27 cellular contexts compared by ENCODE assay signal in the genomic region with DNA sequence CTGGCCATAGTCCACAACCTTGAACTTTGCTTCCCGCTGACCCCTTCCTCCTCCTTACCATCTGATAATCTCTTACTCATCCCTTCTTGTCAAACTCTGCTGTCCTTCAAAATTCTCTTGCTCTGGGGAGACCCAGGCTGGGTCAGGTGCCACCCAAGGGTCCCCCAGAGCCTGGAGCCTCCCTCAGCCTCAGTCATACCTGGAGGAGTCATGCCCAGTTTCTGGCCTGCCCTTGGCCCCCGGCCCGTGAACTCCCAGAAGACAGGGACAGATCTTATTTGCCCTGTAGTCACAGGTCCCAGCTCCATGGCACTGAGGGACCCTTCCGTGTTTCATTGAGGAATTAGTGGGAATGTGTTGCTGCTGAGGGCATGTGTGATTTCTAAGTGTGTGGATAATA. TPM values are rescaled to one million over a fixed set of nuclear protein-coding genes. Genes with fewer than 3 reads are reported as not detected.
"Had no signal": no experiment of that assay in that cellular context is flagged by ENCODE, and none has a peak within 500 bp of the region (broad histone marks: within the 10 kb centered on the region; RNA-seq: fewer than 3 reads in every experiment).

No MANE protein-coding gene starts in this region.

- H3K9ac ChIP-seq: SK-N-SH had no signal

- H3K4me3 Mint-ChIP-seq: activated CD8-positive, alpha-beta T cell treated with anti-CD3 and anti-CD28 coated beads for 36 hours; activated T-cell treated with anti-CD3 and anti-CD28 coated beads, Interleukin-2, amount 50 U/mL, for 72 hours had no signal

- H3K4me3 ChIP-seq: body of pancreas, Peyer's patch, SJCRH30 had no signal

- ATAC-seq: activated CD4-positive, CD25-positive, alpha-beta regulatory T cell treated with anti-CD3 and anti-CD28 coated beads, Interleukin-2, amount 50 U/mL, for 24 hours; activated CD8-positive, alpha-beta T cell treated with anti-CD3 and anti-CD28 coated beads for 36 hours; activated T-cell treated with anti-CD3 and anti-CD28 coated beads, Interleukin-2, amount 50 U/mL, for 72 hours; body of pancreas had no signal

- H3K36me3 ChIP-seq: Peyer's patch, SJCRH30, WERI-Rb-1 had no signal

- H3K27ac Mint-ChIP-seq: activated CD8-positive, alpha-beta T cell treated with anti-CD3 and anti-CD28 coated beads for 36 hours; activated T-cell treated with anti-CD3 and anti-CD28 coated beads, Interleukin-2, amount 50 U/mL, for 72 hours; activated T-helper 2 cell treated with anti-CD3 and anti-CD28 coated beads, Interferon-gamma antibody, Interleukin-2, Interleukin-4, amounts not matched to agents 10 μg/mL and 5 μg/mL and 100 μg/mL, durations not matched to agents 14 hours and 24 hours and 36 hours had no signal

- DNase-seq: activated CD4-positive, alpha-beta T cell treated with anti-CD3 and anti-CD28 coated beads for 4 hours; activated CD8-positive, alpha-beta memory T cell treated with anti-CD3 and anti-CD28 coated beads, Interleukin-2, amount 50 U/mL, for 4 hours; activated CD8-positive, alpha-beta T cell treated with anti-CD3 and anti-CD28 coated beads for 36 hours; activated gamma-delta T cell treated with Interleukin-2 at 50 U/mL for 16 hours; activated naive CD4-positive, alpha-beta T cell treated with anti-CD3 and anti-CD28 coated beads, Interleukin-2, amount 50 U/mL, for 16 hours; activated T-cell treated with anti-CD3 and anti-CD28 coated beads, Interleukin-2, amount 50 U/mL, for 72 hours; body of pancreas; Kasumi-1; KBM-7; NCI-H1048; NCI-H146; NCI-H1930; NCI-H2171; NCI-H2227 treated with DMSO at 0.1 percent for 48 hours; NCI-H446 treated with DMSO at 0.1 percent for 48 hours; NCI-H526 treated with DMSO at 0.1 percent for 48 hours; Right ventricle myocardium superior; SJCRH30; SK-N-SH; T-helper 1 cell; WERI-Rb-1 had no signal

- H3K9me3 ChIP-seq: body of pancreas, Peyer's patch, SJCRH30, SK-N-SH had no signal

- H3K4me2 ChIP-seq: SK-N-SH had no signal

- H3K9me3 Mint-ChIP-seq: activated CD8-positive, alpha-beta T cell treated with anti-CD3 and anti-CD28 coated beads for 36 hours; activated T-cell treated with anti-CD3 and anti-CD28 coated beads, Interleukin-2, amount 50 U/mL, for 72 hours; activated T-helper 2 cell treated with anti-CD3 and anti-CD28 coated beads, Interferon-gamma antibody, Interleukin-2, Interleukin-4, amounts not matched to agents 10 μg/mL and 5 μg/mL and 100 μg/mL, durations not matched to agents 14 hours and 24 hours and 36 hours had no signal

- H3K4me1 ChIP-seq: body of pancreas, Peyer's patch, SJCRH30 had no signal

- H3K27ac ChIP-seq: body of pancreas, Peyer's patch, RWPE1, SJCRH30, WERI-Rb-1 had no signal

- H3K27me3 ChIP-seq: body of pancreas, SJCRH30 had no signal

RNA-seq across cellular contexts. Expression of gene GPR78, which starts 4.7 kb away (rescaled TPM):
- total RNA-seq: activated CD8-positive, alpha-beta T cell treated with anti-CD3 and anti-CD28 coated beads for 36 hours; activated T-cell treated with anti-CD3 and anti-CD28 coated beads, Interleukin-2, amount 50 U/mL, for 72 hours; activated T-helper 2 cell treated with anti-CD3 and anti-CD28 coated beads, Interferon-gamma antibody, Interleukin-2, Interleukin-4, amounts not matched to agents 10 μg/mL and 5 μg/mL and 100 μg/mL, durations not matched to agents 14 hours and 24 hours and 36 hours; body of pancreas; Peyer's patch; Right ventricle myocardium superior; T-helper 2 cell treated with Interferon-gamma antibody and Interleukin-4, amounts not matched to agents 100 ng/mL and 5 ng/mL, for 36 hours had no signal
- polyA plus RNA-seq: aorta, SK-N-SH had no signal

RNA-seq across cellular contexts. Expression of gene CPZ, which starts 17.1 kb away (rescaled TPM):
- total RNA-seq: activated CD8-positive, alpha-beta T cell treated with anti-CD3 and anti-CD28 coated beads for 36 hours; activated T-cell treated with anti-CD3 and anti-CD28 coated beads, Interleukin-2, amount 50 U/mL, for 72 hours; activated T-helper 2 cell treated with anti-CD3 and anti-CD28 coated beads, Interferon-gamma antibody, Interleukin-2, Interleukin-4, amounts not matched to agents 10 μg/mL and 5 μg/mL and 100 μg/mL, durations not matched to agents 14 hours and 24 hours and 36 hours; Right ventricle myocardium superior; T-helper 2 cell treated with Interferon-gamma antibody and Interleukin-4, amounts not matched to agents 100 ng/mL and 5 ng/mL, for 36 hours had no signal
- polyA plus RNA-seq: SK-N-SH had no signal
